16 cellular contexts compared by ENCODE assay signal in genomic region chr1:183653876-183654451, GRCh38. TPM values are rescaled to one million over a fixed set of nuclear protein-coding genes. Genes with fewer than 3 reads are reported as not detected.
DNase-seq lines count a peak whose midpoint lies in the region; ATAC-seq and TF ChIP-seq lines count a peak whose summit lies in the region.
"Had no signal": no experiment of that assay in that cellular context is flagged by ENCODE, and none has a peak within 500 bp of the region (broad histone marks: within the 10 kb centered on the region; RNA-seq: fewer than 3 reads in every experiment).

No MANE protein-coding gene starts in this region.

- peaks cover 44% of the 10 kb centered on the region for H3K4me1 Mint-ChIP-seq in activated T-cell treated with anti-CD3 and anti-CD28 coated beads, Interleukin-2, amount 50 U/mL, for 72 hours (ENCODE audit: low read depth)
- peaks cover 34% of the 10 kb centered on the region for H3K4me1 Mint-ChIP-seq in activated T-cell treated with anti-CD3 and anti-CD28 coated beads, Interleukin-2, amount 50 U/mL, for 4 hours (ENCODE audit: low read depth)
- peaks cover 6% of the 10 kb centered on the region for H3K4me1 Mint-ChIP-seq in nephron progenitor cell
- H3K4me1 Mint-ChIP-seq in effector memory CD8-positive, alpha-beta T cell (ENCODE audit: low read depth in 2 of 2) = peaks cover 5 to 12% of the 10 kb centered on the region in 2 donors
- peaks cover 6% of the 10 kb centered on the region; the same call in 2 of the 3 replicates for H3K4me1 Mint-ChIP-seq in GM23338

- no peaks in the 10 kb centered on the region for H3F3A ChIP-seq in GM23338 (replicated peaks; ENCODE audit: low read depth)

- no peak overlapping the region for H3K4me2 ChIP-seq in GM23338

- H2AFZ ChIP-seq in GM23338 = no peak overlapping the region

- H4K20me1 ChIP-seq in GM23338 (replicated peaks; ENCODE audit: insufficient read depth) = no peaks in the 10 kb centered on the region

- H3K4me3 ChIP-seq in GM23338 = no peak overlapping the region
- H3K4me3 ChIP-seq: breast epithelium had no signal

- H3K27me3 ChIP-seq in GM23338 (ENCODE audit: insufficient read depth) = no peaks in the 10 kb centered on the region
- H3K27me3 ChIP-seq: breast epithelium had no signal

- TF ChIP-seq CTCF in nephron progenitor cell (IDR thresholded peaks at IDR 0.05) (no peak), GM23338 (conservative IDR thresholded peaks at IDR 0.05; ENCODE audit: low read depth in 2 of 2) (no peak)

- H3K9me2 ChIP-seq in GM23338 (ENCODE audit: insufficient read depth) = 0 out of 2 replicates have a peak, but pooled peaks cover 2% of the 10 kb centered on the region

- H3K4me3 Mint-ChIP-seq in activated T-cell treated with anti-CD3 and anti-CD28 coated beads, Interleukin-2, amount 50 U/mL, for 72 hours = peak overlapping the region in 1 of 2 donors; percentile 19
- H3K4me3 Mint-ChIP-seq in activated T-cell treated with anti-CD3 and anti-CD28 coated beads, Interleukin-2, amount 50 U/mL, for 4 hours = no peak overlapping the region
- no peak overlapping the region for H3K4me3 Mint-ChIP-seq in nephron progenitor cell
- no peak overlapping the region for H3K4me3 Mint-ChIP-seq in effector memory CD8-positive, alpha-beta T cell
- H3K4me3 Mint-ChIP-seq in GM23338 = no peak overlapping the region
- H3K4me3 Mint-ChIP-seq: immature natural killer cell had no signal

- H3K27ac Mint-ChIP-seq in activated T-cell treated with anti-CD3 and anti-CD28 coated beads, Interleukin-2, amount 50 U/mL, for 72 hours = peak overlapping the region; percentile 38
- H3K27ac Mint-ChIP-seq in nephron progenitor cell = peak overlapping the region; percentile 17
- H3K27ac Mint-ChIP-seq in effector memory CD8-positive, alpha-beta T cell = no peak overlapping the region
- no peak overlapping the region for H3K27ac Mint-ChIP-seq in GM23338
- H3K27ac Mint-ChIP-seq: immature natural killer cell had no signal

- ATAC-seq in activated T-cell treated with anti-CD3 and anti-CD28 coated beads, Interleukin-2, amount 50 U/mL, for 72 hours (replicated peaks in 1 of 2) = no peak
- ATAC-seq in activated T-cell treated with anti-CD3 and anti-CD28 coated beads, Interleukin-2, amount 50 U/mL, for 4 hours = no peak
- peak; percentile 39 for ATAC-seq in HG02759 (IDR thresholded peaks at IDR 0.05; ENCODE audit: unreplicated experiment)
- ATAC-seq in GM19452 (IDR thresholded peaks at IDR 0.05; ENCODE audit: unreplicated experiment) = no peak
- ATAC-seq in effector memory CD8-positive, alpha-beta T cell (replicated peaks) = no peak
- ATAC-seq in GM23338 = no peak

- no peaks in the 10 kb centered on the region for H3K36me3 Mint-ChIP-seq in activated T-cell treated with anti-CD3 and anti-CD28 coated beads, Interleukin-2, amount 50 U/mL, for 72 hours (ENCODE audit: insufficient read depth in 2 of 2)
- H3K36me3 Mint-ChIP-seq in activated T-cell treated with anti-CD3 and anti-CD28 coated beads, Interleukin-2, amount 50 U/mL, for 4 hours (ENCODE audit: insufficient read depth) = no peaks in the 10 kb centered on the region
- H3K36me3 Mint-ChIP-seq in nephron progenitor cell (ENCODE audit: low read depth) (no peaks in the 10 kb centered on the region), GM23338 (ENCODE audit: low read depth) (peaks cover 3% of the 10 kb centered on the region; the same call in 1 of the 3 replicates)
- H3K36me3 Mint-ChIP-seq in effector memory CD8-positive, alpha-beta T cell (ENCODE audit: insufficient read depth) = no peaks in the 10 kb centered on the region
- H3K36me3 Mint-ChIP-seq: immature natural killer cell had no signal

- no peaks in the 10 kb centered on the region for H3K4me1 ChIP-seq in GM23338 (ENCODE audit: insufficient read depth)
- H3K4me1 ChIP-seq: breast epithelium had no signal

- no peak overlapping the region for H3K27ac ChIP-seq in GM23338 (ENCODE audit: low read depth)
- H3K27ac ChIP-seq: breast epithelium had no signal

- H3K27me3 Mint-ChIP-seq in activated T-cell treated with anti-CD3 and anti-CD28 coated beads, Interleukin-2, amount 50 U/mL, for 72 hours (ENCODE audit: low read depth) = no peaks in the 10 kb centered on the region
- H3K27me3 Mint-ChIP-seq in activated T-cell treated with anti-CD3 and anti-CD28 coated beads, Interleukin-2, amount 50 U/mL, for 4 hours (ENCODE audit: low read depth) = no peaks in the 10 kb centered on the region
- H3K27me3 Mint-ChIP-seq in nephron progenitor cell (ENCODE audit: low read depth, poor library complexity) (peaks cover 3% of the 10 kb centered on the region), GM23338 (ENCODE audit: insufficient read depth, low read depth, poor library complexity) (no peaks in the 10 kb centered on the region)
- peaks cover 0 to 6% of the 10 kb centered on the region in 2 donors for H3K27me3 Mint-ChIP-seq in effector memory CD8-positive, alpha-beta T cell

- H3K36me3 ChIP-seq in GM23338 (ENCODE audit: insufficient read depth) = no peaks in the 10 kb centered on the region
- H3K36me3 ChIP-seq: breast epithelium had no signal

- no peaks in the 10 kb centered on the region for H3K79me2 ChIP-seq in GM23338 (replicated peaks; ENCODE audit: insufficient read depth)

- DNase-seq in activated T-cell treated with anti-CD3 and anti-CD28 coated beads, Interleukin-2, amount 50 U/mL, for 72 hours = no peak
- DNase-seq in activated T-cell treated with anti-CD3 and anti-CD28 coated beads, Interleukin-2, amount 50 U/mL, for 4 hours = no peak
- DNase-seq in cerebellum (ENCODE audit: low spot score) (peak; percentile 40), nephron progenitor cell (no peak), GM23338 (ENCODE audit: low spot score) (no peak)
- DNase-seq in effector memory CD8-positive, alpha-beta T cell = no peak
- DNase-seq: ACHN; effector memory CD4-positive, alpha-beta T cell; immature natural killer cell; NCI-H1092 treated with DMSO at 0.1 percent for 48 hours; OCI-M1 had no signal

- H3K9me3 Mint-ChIP-seq in activated T-cell treated with anti-CD3 and anti-CD28 coated beads, Interleukin-2, amount 50 U/mL, for 72 hours = no peaks in the 10 kb centered on the region
- no peaks in the 10 kb centered on the region for H3K9me3 Mint-ChIP-seq in activated T-cell treated with anti-CD3 and anti-CD28 coated beads, Interleukin-2, amount 50 U/mL, for 4 hours
- no peaks in the 10 kb centered on the region for H3K9me3 Mint-ChIP-seq in nephron progenitor cell
- H3K9me3 Mint-ChIP-seq in effector memory CD8-positive, alpha-beta T cell = no peaks in the 10 kb centered on the region
- peaks cover 5% of the 10 kb centered on the region; the same call in 1 of the 3 replicates for H3K9me3 Mint-ChIP-seq in GM23338
- H3K9me3 Mint-ChIP-seq: immature natural killer cell had no signal

TF ChIP-seq in GM23338, 12 proteins besides CTCF, POLR2A, EP300 and RAD21 (continues in another document):
- TF ChIP-seq EZH2phosphoT487 (IDR thresholded peaks at IDR 0.05; ENCODE audit: unreplicated experiment) = no peak
- TF ChIP-seq EZH2 (IDR thresholded peaks at IDR 0.05; ENCODE audit: low read depth, unreplicated experiment) = no peak
- TF ChIP-seq REST (IDR thresholded peaks at IDR 0.05; ENCODE audit: unreplicated experiment) = no peak
- no peak for TF ChIP-seq ZNF331 (CRISPR knock-in tag; IDR thresholded peaks at IDR 0.05; ENCODE audit: low read depth)
- TF ChIP-seq POLR2AphosphoS5 (IDR thresholded peaks at IDR 0.05; ENCODE audit: low read depth) = no peak

RNA-seq across cellular contexts. Expression of gene APOBEC4, which starts 0.8 kb away (rescaled TPM):
- not detected for total RNA-seq in activated T-cell treated with anti-CD3 and anti-CD28 coated beads, Interleukin-2, amount 50 U/mL, for 72 hours
- not detected for total RNA-seq in activated T-cell treated with anti-CD3 and anti-CD28 coated beads, Interleukin-2, amount 50 U/mL, for 4 hours
- not detected for total RNA-seq in cerebellum
- not detected in 2 replicates for total RNA-seq in GM23338 (2014; rRNA removed; shearing (Covaris generic))
- 0.10 TPM in 1 of 2 replicates, not detected in the other for polyA plus RNA-seq in GM23338 (2016; fragmentation: Nextera tagmentation; extraction: Ambion mirVana)
- total RNA-seq: breast epithelium; posterior vena cava; T-helper 1 cell treated with Interleukin-12 subunit alpha and Interleukin-12 subunit beta and Interleukin-4 antibody, amounts not matched to agents 30 ng/mL and 1 ng/mL, for 36 hours had no signal
- polyA plus RNA-seq: immature natural killer cell had no signal

RNA-seq across cellular contexts. Expression of gene ARPC5, which starts 18.4 kb away (rescaled TPM):
- 10 to 100 TPM; 79.1 to 80.1 TPM for total RNA-seq in activated T-cell treated with anti-CD3 and anti-CD28 coated beads, Interleukin-2, amount 50 U/mL, for 72 hours
- total RNA-seq in activated T-cell treated with anti-CD3 and anti-CD28 coated beads, Interleukin-2, amount 50 U/mL, for 4 hours = 100 to 1,000 TPM in 2 of 3 donors, 10 to 100 TPM in 1; 98.1 to 107 (median 100) TPM
- total RNA-seq in cerebellum = 47.4 TPM
- total RNA-seq in GM23338 (2014; rRNA removed; shearing (Covaris generic)) = 75.4 and 90.8 TPM in 2 replicates
- 95.9 and 98.9 TPM in 2 replicates for polyA plus RNA-seq in GM23338 (2016; fragmentation: Nextera tagmentation; extraction: Ambion mirVana)

Comparison
In these comparisons a context has a peak if more than half of its experiments do, and no peak if none do; other contexts are left out.
1. H3K27ac Mint-ChIP-seq: peak in activated T-cell treated with anti-CD3 and anti-CD28 coated beads, Interleukin-2, amount 50 U/mL, for 72 hours (single experiment) and nephron progenitor cell (single experiment); none in effector memory CD8-positive, alpha-beta T cell (0 of 2) and GM23338 (single experiment).